13 cellular contexts compared by ENCODE assay signal in the genomic region with DNA sequence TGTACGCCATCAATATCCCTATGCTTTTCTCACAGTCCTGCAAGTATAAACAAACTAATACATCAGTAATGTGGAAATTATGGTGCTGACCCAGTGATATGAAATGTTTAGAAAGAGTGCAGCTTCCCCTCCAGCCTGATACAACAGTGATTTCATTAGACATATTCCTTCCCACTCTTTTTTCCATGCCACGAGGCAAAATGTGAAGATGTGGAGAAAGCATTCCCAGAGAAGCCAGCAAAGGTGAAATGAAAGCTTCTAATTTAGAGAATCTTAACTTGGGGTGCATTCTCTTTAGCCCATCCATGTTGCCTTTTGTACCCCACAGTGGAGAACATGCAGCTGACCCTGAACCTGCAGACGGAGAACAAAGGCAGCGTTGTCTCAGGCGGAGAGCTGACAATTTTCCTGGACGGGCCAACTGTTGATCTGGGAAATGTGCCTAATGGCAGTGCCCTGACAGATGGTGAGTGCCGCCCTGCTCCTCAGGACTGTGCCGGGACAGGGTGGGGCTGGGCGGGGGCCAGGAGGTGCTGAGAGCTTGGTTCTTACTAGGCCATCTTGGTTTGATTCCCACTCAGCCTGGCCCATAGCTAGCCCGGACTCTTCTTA.
DNase-seq lines count a peak whose midpoint lies in the region; ATAC-seq and TF ChIP-seq lines count a peak whose summit lies in the region.
"Had no signal": no experiment of that assay in that cellular context is flagged by ENCODE, and none has a peak within 500 bp of the region (broad histone marks: within the 10 kb centered on the region; RNA-seq: fewer than 3 reads in every experiment).

No MANE protein-coding gene starts in this region.

- H3K27me3 ChIP-seq in spleen (replicated peaks in 1 of 7), result no peaks in the 10 kb centered on the region
- H3K27me3 ChIP-seq: BLaER1 treated with 17β-estradiol and CSF1 and Interleukin-3, amounts not matched to agents 10 nM and 100 nM had no signal

- peaks cover 0 to 31% (median 2%) of the 10 kb centered on the region in 6 donors for H3K4me1 ChIP-seq in spleen

- peak overlapping the region; percentile 43 to 85 for H3K27ac ChIP-seq in coronary artery
- peak overlapping the region in 6 of 8 donors; percentile 6 to 81 (median 72) for H3K27ac ChIP-seq in spleen
- H3K27ac ChIP-seq: BLaER1 treated with 17β-estradiol and CSF1 and Interleukin-3, amounts not matched to agents 10 nM and 100 nM; PC-9 had no signal

- ATAC-seq in left lobe of liver, result peak; percentile 68
- ATAC-seq in GM21447 (IDR thresholded peaks at IDR 0.05; ENCODE audit: unreplicated experiment), result no peak
- ATAC-seq: activated naive CD8-positive, alpha-beta T cell treated with anti-CD3 and anti-CD28 coated beads, Interleukin-2, amount 50 U/mL, for 24 hours had no signal

- 73 to 90% (median 88%) methylated on average over 8 to 10 of the region's 10 CpGs for WGBS in spleen, 5 donors

- H3K4me3 ChIP-seq in coronary artery (no peak overlapping the region), spleen (no peak overlapping the region)
- H3K4me3 ChIP-seq: BLaER1 treated with 17β-estradiol and CSF1 and Interleukin-3, amounts not matched to agents 10 nM and 100 nM; PC-9 had no signal

- peak; percentile 67 for DNase-seq in NCI-H2171 (lab: John Stamatoyannopoulos, UW)
- DNase-seq in coronary artery (ENCODE audit: low spot score), result no peak
- no peak for DNase-seq in left lobe of liver (ENCODE audit: low spot score)
- DNase-seq in spleen, result no peak
- DNase-seq in EL, result no peak
- no peak for DNase-seq in mesenteric fat pad (ENCODE audit: low spot score)
- no peak for DNase-seq in stimulated activated CD4-positive, alpha-beta T cell treated with anti-CD3 and anti-CD28 coated beads, Interleukin-1b, Interleukin-23, amount 100 ng/mL, for 48 hours
- DNase-seq: activated naive CD8-positive, alpha-beta T cell treated with anti-CD3 and anti-CD28 coated beads, Interleukin-2, amount 50 U/mL, for 24 hours; NCI-H187; PC-9; T-helper 9 cell had no signal

- TF ChIP-seq POLR2A in spleen (IDR thresholded peaks at IDR 0.05), result no peak

- H3K9me3 ChIP-seq in spleen, result no peaks in the 10 kb centered on the region
- H3K9me3 ChIP-seq: BLaER1 treated with 17β-estradiol and CSF1 and Interleukin-3, amounts not matched to agents 10 nM and 100 nM had no signal

- H3K36me3 ChIP-seq in spleen, result peaks cover 0 to 79% (median 34%) of the 10 kb centered on the region in 6 donors

- intact Hi-C loops in spleen (cut with DNase I; ENCODE audit: low total_unique reads), result no loop called here

- TF ChIP-seq CTCF in coronary artery (IDR thresholded peaks at IDR 0.05) (no peak), spleen (IDR thresholded peaks at IDR 0.05 in 8 of 11, conservative IDR thresholded peaks at IDR 0.05 in 3 of 11) (no peak)
